Comparison of ENCODE assay signal across 8 cellular contexts in the genomic region with DNA sequence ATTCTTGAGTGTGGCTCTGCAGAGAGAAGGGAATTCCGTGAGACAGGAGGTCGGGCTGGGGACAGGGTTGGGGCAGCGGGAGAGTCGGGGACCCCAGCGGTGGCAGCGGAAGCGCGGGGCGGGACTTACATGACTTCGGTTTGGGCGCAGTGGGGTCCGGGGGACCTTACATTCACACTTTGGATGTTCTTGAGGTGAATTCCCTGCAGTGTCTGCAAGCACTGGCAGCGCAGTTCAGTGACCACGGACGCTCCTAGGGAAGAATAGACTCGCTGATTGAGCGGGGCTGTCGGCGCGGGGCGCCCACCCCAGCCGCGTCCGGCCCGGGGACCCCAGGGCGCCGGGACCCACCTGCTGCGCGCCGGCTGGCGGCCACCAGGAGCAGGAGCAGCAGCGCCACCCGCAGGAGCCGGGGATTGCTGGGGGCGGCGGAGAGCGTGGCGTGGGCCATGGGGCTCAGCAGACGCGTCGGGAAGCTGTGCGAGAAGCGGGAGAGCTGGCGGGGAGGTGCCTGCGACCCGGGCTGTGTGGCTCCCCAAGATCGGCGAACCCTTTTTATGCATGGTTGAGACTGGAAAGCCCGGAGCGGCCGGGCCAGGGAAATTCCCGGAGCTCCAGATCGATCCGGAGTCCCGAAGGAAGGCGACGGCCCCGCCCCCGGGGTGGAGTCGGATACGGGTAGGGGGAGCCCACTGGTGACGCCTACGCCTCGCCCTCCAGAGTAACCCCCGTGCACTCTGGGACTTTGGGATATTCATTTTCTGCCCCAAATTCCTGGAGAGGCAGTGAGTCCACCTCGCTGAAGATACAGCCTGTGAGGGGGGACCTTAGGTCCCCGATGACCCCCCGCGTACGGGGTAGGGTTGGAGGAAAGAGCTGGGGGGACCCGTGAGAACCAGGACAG. TPM values are rescaled to one million over a fixed set of nuclear protein-coding genes. Genes with fewer than 3 reads are reported as not detected.
DNase-seq lines count a peak whose midpoint lies in the region; ATAC-seq and TF ChIP-seq lines count a peak whose summit lies in the region.

CXCL3 (minus strand) TSS at position 529 of the 904 bp plus-strand sequence; CDS start at position 451, 78 bp downstream.

- H3K36me3 Mint-ChIP-seq in activated T-helper 17 cell treated with anti-CD3 and anti-CD28 coated beads, Interleukin-2, amount 50 U/mL, for 72 hours (ENCODE audit: low read depth), result no peaks in the 10 kb centered on the region
- H3K36me3 Mint-ChIP-seq in nephron progenitor cell (ENCODE audit: low read depth), result no peaks in the 10 kb centered on the region

- H3K9me2 ChIP-seq in Loucy (replicated peaks; ENCODE audit: low read depth, low read length), result no peaks in the 10 kb centered on the region

- peak within 1 kb of the TSS; percentile 97 for H2AFZ ChIP-seq in Loucy (ENCODE audit: low read length)

- ATAC-seq in GM21576 (IDR thresholded peaks at IDR 0.05; ENCODE audit: unreplicated experiment), result peak; percentile 53
- peak; percentile 24 for ATAC-seq in activated T-helper 17 cell treated with anti-CD3 and anti-CD28 coated beads, Interleukin-2, amount 50 U/mL, for 72 hours (replicated peaks)

- 0 out of 2 replicates have a peak, but pooled peaks cover 3% of the 10 kb centered on the region for H3K79me2 ChIP-seq in Loucy (ENCODE audit: insufficient read depth, low read length)

- H3K4me1 Mint-ChIP-seq in activated T-helper 17 cell treated with anti-CD3 and anti-CD28 coated beads, Interleukin-2, amount 50 U/mL, for 72 hours, result peaks cover 5% of the 10 kb centered on the region
- H3K4me1 Mint-ChIP-seq in nephron progenitor cell, result peaks cover 7% of the 10 kb centered on the region

- H3K9ac ChIP-seq in Loucy (ENCODE audit: low read depth, low read length, poor library complexity, severe bottlenecking), result peak within 1 kb of the TSS; percentile 82

- TF ChIP-seq CTCF in Loucy (conservative IDR thresholded peaks at IDR 0.05; ENCODE audit: low read length) (peak; percentile 68), nephron progenitor cell (IDR thresholded peaks at IDR 0.05) (no peak)

- H3K4me3 ChIP-seq in Loucy (ENCODE audit: low read length, poor library complexity, severe bottlenecking), result peak within 1 kb of the TSS; percentile 87

- H3K9me3 Mint-ChIP-seq in activated T-helper 17 cell treated with anti-CD3 and anti-CD28 coated beads, Interleukin-2, amount 50 U/mL, for 72 hours, result no peaks in the 10 kb centered on the region
- H3K9me3 Mint-ChIP-seq in nephron progenitor cell, result no peaks in the 10 kb centered on the region

- H4K20me1 ChIP-seq in Loucy (ENCODE audit: insufficient read depth, low read length, poor library complexity, severe bottlenecking), result no peaks in the 10 kb centered on the region

- H3K27me3 Mint-ChIP-seq in activated T-helper 17 cell treated with anti-CD3 and anti-CD28 coated beads, Interleukin-2, amount 50 U/mL, for 72 hours, result peaks cover 46% of the 10 kb centered on the region
- H3K27me3 Mint-ChIP-seq in nephron progenitor cell (ENCODE audit: low read depth, poor library complexity), result peaks cover 77% of the 10 kb centered on the region

- peaks cover 29% of the 10 kb centered on the region for H3K4me1 ChIP-seq in Loucy (ENCODE audit: insufficient read depth, low read length, poor library complexity, severe bottlenecking)

- H3K27me3 ChIP-seq in Loucy (ENCODE audit: insufficient read depth, low read length, poor library complexity, severe bottlenecking), result no peaks in the 10 kb centered on the region

- no peaks in the 10 kb centered on the region for H3K9me3 ChIP-seq in Loucy (ENCODE audit: insufficient read depth, low read depth, low read length)

- H3K4me2 ChIP-seq in Loucy (ENCODE audit: low read depth, low read length, poor library complexity, severe bottlenecking), result peak within 1 kb of the TSS; percentile 68

- H3K4me3 Mint-ChIP-seq in activated T-helper 17 cell treated with anti-CD3 and anti-CD28 coated beads, Interleukin-2, amount 50 U/mL, for 72 hours, result peak within 1 kb of the TSS; percentile 71
- H3K4me3 Mint-ChIP-seq in nephron progenitor cell, result peak within 1 kb of the TSS; percentile 91

- H3K27ac Mint-ChIP-seq in activated T-helper 17 cell treated with anti-CD3 and anti-CD28 coated beads, Interleukin-2, amount 50 U/mL, for 72 hours, result no peak within 1 kb of the TSS
- no peak within 1 kb of the TSS for H3K27ac Mint-ChIP-seq in nephron progenitor cell

- H3K36me3 ChIP-seq in Loucy (ENCODE audit: insufficient read depth, low read length), result no peaks in the 10 kb centered on the region

- no peaks in the 10 kb centered on the region for H3F3A ChIP-seq in Loucy (ENCODE audit: low read depth)

- DNase-seq in NCI-H146 (lab: John Stamatoyannopoulos, UW) (peak; percentile 25), NCI-H146 treated with DMSO at 0.1 percent for 48 hours (lab: John Stamatoyannopoulos, UW; ENCODE audit: unreplicated experiment) (no peak), globus pallidus (ENCODE audit: low spot score) (peak; percentile 16), nephron progenitor cell (peak; percentile 86), SIG-M5 treated with dmso at 0.1 percent for 504 hours (lab: John Stamatoyannopoulos, UW; ENCODE audit: unreplicated experiment) (no peak)

RNA-seq across cellular contexts. Expression of gene CXCL3, which starts in this region (rescaled TPM):
- total RNA-seq in activated T-helper 17 cell treated with anti-CD3 and anti-CD28 coated beads, Interleukin-2, amount 50 U/mL, for 72 hours, result not detected

Comparison
In these comparisons a context has a peak if more than half of its experiments do, and no peak if none do; other contexts are left out.
1. DNase-seq: peak in NCI-H146 (single experiment), globus pallidus (single experiment) and nephron progenitor cell (single experiment); none in NCI-H146 treated with DMSO at 0.1 percent for 48 hours (single experiment) and SIG-M5 treated with dmso at 0.1 percent for 504 hours (single experiment).
2. Peak in ATAC-seq in activated T-helper 17 cell treated with anti-CD3 and anti-CD28 coated beads, Interleukin-2, amount 50 U/mL, for 72 hours; RNA of the gene not detected or under 1 TPM.